In genomic region chr11:68057807-68058206, GRCh38 we compare ENCODE assay signal across 2 cellular contexts.
A peak's percentile ranks its signal among the peaks of the same experiment; 100 is the strongest.
TF ChIP-seq lines count a peak whose summit lies in the region.

No MANE protein-coding gene starts in this region.

TF ChIP-seq in HepG2, 621 proteins besides CTCF, POLR2A, EP300 and RAD21:
- TF ChIP-seq ZNF121 (CRISPR knock-in tag; IDR thresholded peaks at IDR 0.05), result peak; percentile 86
- TF ChIP-seq RFXAP (CRISPR knock-in tag; IDR thresholded peaks at IDR 0.05; ENCODE audit: borderline replicate concordance), result no peak
- TF ChIP-seq ELF3 (CRISPR knock-in tag; IDR thresholded peaks at IDR 0.05), result no peak
TF ChIP-seq in HepG2: peak in this region for 1.

TF ChIP-seq in H1, 55 proteins besides CTCF, POLR2A, EP300 and RAD21:
- TF ChIP-seq CBX8 (IDR thresholded peaks at IDR 0.05; ENCODE audit: borderline replicate concordance, low read depth, low read length) (no peak), KDM1A (IDR thresholded peaks at IDR 0.05; ENCODE audit: borderline replicate concordance, low read length) (peak; percentile 66; the same call in 1 of the 2 replicates)
TF ChIP-seq in H1: peak in this region for 1.
